ENCODE assay signal across 1 cellular context in genomic region chr14:20035449-20035848, GRCh38.
TF ChIP-seq lines count a peak whose summit lies in the region.

No MANE protein-coding gene starts in this region.

TF ChIP-seq in GM12878, 131 proteins besides CTCF, POLR2A, EP300 and RAD21:
- peak; percentile 53; the same call in 1 of the 2 replicates for TF ChIP-seq ZNF24 (IDR thresholded peaks at IDR 0.05)
- no peak for TF ChIP-seq USF2 (IDR thresholded peaks at IDR 0.05; ENCODE audit: borderline replicate concordance, low read depth, low read length)
